Comparison of ENCODE assay signal across 1 cellular context in genomic region chr1:201561195-201561564, GRCh38.
TF ChIP-seq lines count a peak whose summit lies in the region.

No MANE protein-coding gene starts in this region.

TF ChIP-seq in SK-N-SH treated with all-trans-retinoic acid at 6 μM for 48 hours, 23 proteins besides CTCF, POLR2A, EP300 and RAD21 (continued from another document):
- TF ChIP-seq PATZ1 (CRISPR knock-in tag; IDR thresholded peaks at IDR 0.05; ENCODE audit: borderline replicate concordance): no peak
- TF ChIP-seq TCF4 (CRISPR knock-in tag; IDR thresholded peaks at IDR 0.05; ENCODE audit: borderline replicate concordance): no peak
- TF ChIP-seq POU6F1 (CRISPR knock-in tag; IDR thresholded peaks at IDR 0.05; ENCODE audit: borderline replicate concordance, low read depth): no peak
